1 cellular context compared by ENCODE assay signal in genomic region chr1:29640428-29640785, GRCh38.
TF ChIP-seq lines count a peak whose summit lies in the region.

No MANE protein-coding gene starts in this region.

TF ChIP-seq in GM23338, 12 proteins besides CTCF, POLR2A, EP300 and RAD21:
- no peak for TF ChIP-seq EZH2phosphoT487 (IDR thresholded peaks at IDR 0.05; ENCODE audit: unreplicated experiment)
- no peak for TF ChIP-seq REST (IDR thresholded peaks at IDR 0.05; ENCODE audit: unreplicated experiment)
